ENCODE assay signal across 30 cellular contexts in the genomic region with DNA sequence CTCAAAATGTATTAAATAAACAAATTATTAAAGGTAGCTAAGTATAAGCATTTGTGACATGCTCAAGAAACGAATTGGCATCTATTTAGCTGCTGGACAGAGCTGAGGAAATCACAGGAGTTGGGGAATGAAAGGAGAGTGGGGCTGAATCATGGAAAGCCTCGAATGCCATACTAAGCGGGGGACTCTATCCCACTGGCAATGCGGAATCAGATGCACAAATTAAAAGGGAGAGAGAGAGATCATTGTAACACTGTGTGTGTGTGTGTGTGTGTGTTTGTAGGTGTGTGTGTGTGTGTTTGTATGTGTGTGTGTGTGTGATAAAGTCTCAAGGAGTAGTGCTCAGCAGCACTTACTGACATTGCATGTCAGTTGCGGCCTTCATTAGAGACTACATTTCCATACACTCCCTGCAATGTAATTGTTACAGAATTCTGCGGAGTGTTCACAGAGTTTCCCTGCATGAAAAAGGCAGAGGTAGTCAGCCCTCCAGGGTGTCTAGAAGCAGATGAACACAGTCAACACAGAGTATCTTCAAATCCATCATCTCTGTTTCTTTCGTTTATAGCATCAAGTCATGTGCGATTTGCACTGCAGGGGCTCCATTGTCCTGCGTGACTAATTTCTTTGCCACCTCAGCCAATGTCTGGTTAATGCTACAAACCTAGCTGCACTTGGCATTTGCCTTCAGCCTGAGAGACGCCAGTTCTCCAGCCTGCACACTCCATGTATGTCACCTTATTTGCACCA.
"Had no signal": no experiment of that assay in that cellular context is flagged by ENCODE, and none has a peak within 500 bp of the region (broad histone marks: within the 10 kb centered on the region; RNA-seq: fewer than 3 reads in every experiment).

No MANE protein-coding gene starts in this region.

- H3K36me3 ChIP-seq: adrenal gland, brain microvascular endothelial cell, right atrium auricular region, vagina had no signal

- H3K9ac ChIP-seq: parathyroid adenoma had no signal

- DNase-seq: activated CD4-positive, alpha-beta T cell treated with anti-CD3 and anti-CD28 coated beads for 4 hours; activated CD4-positive, alpha-beta T cell treated with anti-CD3 and anti-CD28 coated beads, Interleukin-2, amount 50 U/mL, for 4 hours; activated naive CD4-positive, alpha-beta T cell treated with Interleukin-2 at 50 U/mL for 16 hours; activated naive CD8-positive, alpha-beta T cell treated with anti-CD3 and anti-CD28 coated beads for 36 hours; activated T-cell treated with anti-CD3 and anti-CD28 coated beads for 4 hours; activated T-cell treated with anti-CD3 and anti-CD28 coated beads, Interleukin-2, amount 50 U/mL, for 72 hours; adrenal gland; aorta; brain microvascular endothelial cell; caudate nucleus; endodermal cell; foreskin fibroblast; head of caudate nucleus; hippocampal formation; left colon; mammary epithelial cell; naive B cell; occipital lobe; stimulated activated CD4-positive, alpha-beta T cell treated with anti-CD3 and anti-CD28 coated beads, Interleukin-1b, Interleukin-23, amount 100 ng/mL, for 48 hours; stimulated activated CD4-positive, alpha-beta T cell treated with anti-CD3 and anti-CD28 coated beads, Interleukin-4, amount 100 ng/mL, for 4 hours; stimulated activated CD8-positive, alpha-beta memory T cell treated with anti-CD3 and anti-CD28 coated beads, Interleukin-4, amount 100 ng/mL, for 48 hours; stimulated activated naive CD8-positive, alpha-beta T cell treated with anti-CD3 and anti-CD28 coated beads, Interleukin-15, amount 100 ng/mL, for 72 hours; substantia nigra had no signal

- H3K9me3 ChIP-seq: adrenal gland, right atrium auricular region, vagina had no signal

- H3K4me1 ChIP-seq: adrenal gland, parathyroid adenoma, right atrium auricular region, vagina had no signal

- H2AFZ ChIP-seq: parathyroid adenoma had no signal

- ATAC-seq: activated T-cell treated with anti-CD3 and anti-CD28 coated beads, Interleukin-2, amount 50 U/mL, for 72 hours; esophagus mucosa; left colon; stimulated activated memory B cell treated with anti-CD40 and anti-IgM and Interleukin-4, amounts not matched to agents 10 μg/mL and 1 μg/mL and 100 μg/mL, for 72 hours; stimulated activated naive CD8-positive, alpha-beta T cell treated with anti-CD3 and anti-CD28 coated beads, Interleukin-15, amount 100 ng/mL, for 72 hours had no signal

- H3K4me2 ChIP-seq: smooth muscle cell had no signal

- H3K4me3 ChIP-seq: adrenal gland, right atrium auricular region, smooth muscle cell, vagina had no signal

- H3K79me2 ChIP-seq: parathyroid adenoma had no signal

- H3K27ac ChIP-seq: adrenal gland, brain microvascular endothelial cell, parathyroid adenoma, right atrium auricular region, vagina had no signal

- FAIRE-seq: keratinocyte had no signal

- H3K27me3 ChIP-seq: adrenal gland, brain microvascular endothelial cell, right atrium auricular region, vagina had no signal
